9 cellular contexts compared by ENCODE assay signal in genomic region chr7:150380463-150380862, GRCh38. TPM values are rescaled to one million over a fixed set of nuclear protein-coding genes. Genes with fewer than 3 reads are reported as not detected.
DNase-seq lines count a peak whose midpoint lies in the region; ATAC-seq and TF ChIP-seq lines count a peak whose summit lies in the region.
"Had no signal": no experiment of that assay in that cellular context is flagged by ENCODE, and none has a peak within 500 bp of the region (broad histone marks: within the 10 kb centered on the region; RNA-seq: fewer than 3 reads in every experiment).

No MANE protein-coding gene starts in this region.

- H3K23ac ChIP-seq in H9 (ENCODE audit: insufficient read length, low read depth, low read length) = no peak overlapping the region

- H3K9ac ChIP-seq in H9 (ENCODE audit: extremely low read depth, insufficient read length, low read length) = peak overlapping the region; percentile 28
- H3K9ac ChIP-seq in adipocyte (ENCODE audit: low read length) = peak overlapping the region; percentile 95

- no peak for ATAC-seq in naive thymus-derived CD8-positive, alpha-beta T cell
- ATAC-seq in HG03457 (IDR thresholded peaks at IDR 0.05; ENCODE audit: unreplicated experiment) = no peak

- DNase-seq in CD8-positive, alpha-beta memory T cell = no peak
- DNase-seq in H9 = no peak
- no peak for DNase-seq in adipocyte (ENCODE audit: low read depth)
- peak in 1 of 10 donors; percentile 18 for DNase-seq in naive thymus-derived CD8-positive, alpha-beta T cell
- DNase-seq in lower leg skin (ENCODE audit: low spot score in 2 of 2) = no peak
- no peak for DNase-seq in NK-92 (lab: John Stamatoyannopoulos, UW; ENCODE audit: unreplicated experiment)
- no peak for DNase-seq in NCI-H510A treated with DMSO at 0.1 percent for 48 hours (lab: John Stamatoyannopoulos, UW)
- DNase-seq: lower lobe of right lung had no signal

- H4K5ac ChIP-seq in H9 (ENCODE audit: insufficient read length, low read depth, low read length) = no peak overlapping the region

- no peak overlapping the region for H3K18ac ChIP-seq in H9 (ENCODE audit: insufficient read length, low read depth, low read length)

- H3K36me3 ChIP-seq in CD8-positive, alpha-beta memory T cell (ENCODE audit: insufficient read depth, low read length) = no peaks in the 10 kb centered on the region
- no peaks in the 10 kb centered on the region for H3K36me3 ChIP-seq in adipocyte (ENCODE audit: control insufficient read depth, insufficient read depth, low read length, severe bottlenecking)
- H3K36me3 ChIP-seq: lower lobe of right lung had no signal

- H2BK15ac ChIP-seq in H9 (ENCODE audit: low read depth, low read length) = no peak overlapping the region

- no peak overlapping the region for H2AK5ac ChIP-seq in H9 (ENCODE audit: insufficient read length, low read length)

- H3T11ph ChIP-seq in H9 (ENCODE audit: low read length) = no peak overlapping the region

- H3K79me1 ChIP-seq in H9 (ENCODE audit: insufficient read depth, low read depth, low read length, poor library complexity, severe bottlenecking) = no peaks in the 10 kb centered on the region

- H3K27me3 ChIP-seq in CD8-positive, alpha-beta memory T cell (ENCODE audit: insufficient read depth, low read length, poor library complexity, severe bottlenecking) = no peaks in the 10 kb centered on the region
- H3K27me3 ChIP-seq in H9 (ENCODE audit: insufficient read depth, low read length) (no peaks in the 10 kb centered on the region), adipocyte (replicated peaks; ENCODE audit: control insufficient read depth, insufficient read depth, low read length) (no peaks in the 10 kb centered on the region)

- H2BK20ac ChIP-seq in H9 (ENCODE audit: low read depth, low read length, poor library complexity, severe bottlenecking) = no peak overlapping the region

- peaks cover 33% of the 10 kb centered on the region for H3K4me1 ChIP-seq in CD8-positive, alpha-beta memory T cell (ENCODE audit: insufficient read depth, low read length)
- peaks cover 22% of the 10 kb centered on the region for H3K4me1 ChIP-seq in H9 (ENCODE audit: insufficient read depth, low read length)
- H3K4me1 ChIP-seq in adipocyte (ENCODE audit: control insufficient read depth, insufficient read depth, low read length) = peaks cover 13% of the 10 kb centered on the region

- CTCF ChIA-PET in CD8-positive, alpha-beta memory T cell (lab: Charles Lee) = interaction anchor here (1.3 to 1.4 kb wide), 4 partner anchors 22 to 31 kb away, joined by 3 to 4 read pairs (median 4); a partner anchor contains a TSS

- no peak overlapping the region for H2BK12ac ChIP-seq in H9 (ENCODE audit: insufficient read length, low read depth, low read length)

- H3K79me2 ChIP-seq in H9 (ENCODE audit: insufficient read depth, low read length) = peaks cover 9% of the 10 kb centered on the region; the same call in 1 of the 2 replicates

- H3K14ac ChIP-seq in H9 (ENCODE audit: insufficient read depth, low read length) = no peak overlapping the region; the same call in 1 of the 2 replicates

- intact Hi-C loops in lower leg skin (cut with DNase I; ENCODE audit: low total_unique reads) = no loop called here

- peaks cover 0 to 4% (median 0%) of the 10 kb centered on the region in 3 donors for H3K36me3 Mint-ChIP-seq in CD8-positive, alpha-beta memory T cell
- H3K36me3 Mint-ChIP-seq in H9 (ENCODE audit: insufficient read depth in 1 of 3, low read depth in 3 of 3) = peaks cover 5 to 10% (median 10%) of the 10 kb centered on the region in 3 experiments; a peak in 6 of 7 replicates
- H3K36me3 Mint-ChIP-seq in naive thymus-derived CD8-positive, alpha-beta T cell = peaks cover 0 to 2% (median 0%) of the 10 kb centered on the region in 3 donors

- no peak for TF ChIP-seq POLR2A in lower leg skin (IDR thresholded peaks at IDR 0.05)

- H3K4me2 ChIP-seq in H9 (ENCODE audit: insufficient read depth, insufficient read length, low read length) = peak overlapping the region; percentile 83

- H3K4ac ChIP-seq in H9 (ENCODE audit: low read depth, low read length) = no peak overlapping the region

- H4K8ac ChIP-seq in H9 (replicated peaks; ENCODE audit: insufficient read length, low read depth, low read length) = no peak overlapping the region

- peak overlapping the region; percentile 95 for H3K4me3 ChIP-seq in CD8-positive, alpha-beta memory T cell (ENCODE audit: low read length)
- H3K4me3 ChIP-seq in adipocyte (ENCODE audit: low read length) (peak overlapping the region; percentile 86), lower leg skin (ENCODE audit: low read depth, poor library complexity, severe bottlenecking) (no peak overlapping the region)

- no peaks in the 10 kb centered on the region for H3K9me3 ChIP-seq in CD8-positive, alpha-beta memory T cell (ENCODE audit: low read length)
- H3K9me3 ChIP-seq in H9 (ENCODE audit: control insufficient read depth, low read depth, low read length) = no peaks in the 10 kb centered on the region
- H3K9me3 ChIP-seq in adipocyte (ENCODE audit: control insufficient read depth, low read length) = no peaks in the 10 kb centered on the region
- H3K9me3 ChIP-seq: lower lobe of right lung had no signal

- peaks cover 32 to 46% (median 33%) of the 10 kb centered on the region in 3 donors for H3K4me1 Mint-ChIP-seq in CD8-positive, alpha-beta memory T cell
- peaks cover 76 to 84% of the 10 kb centered on the region in 2 experiments for H3K4me1 Mint-ChIP-seq in H9
- H3K4me1 Mint-ChIP-seq in naive thymus-derived CD8-positive, alpha-beta T cell = peaks cover 23 to 51% (median 47%) of the 10 kb centered on the region in 4 donors

- peaks cover 11% of the 10 kb centered on the region for H3K23me2 ChIP-seq in H9 (ENCODE audit: insufficient read length, low read depth, low read length, poor library complexity, severe bottlenecking)

- H3K56ac ChIP-seq in H9 (ENCODE audit: insufficient read length, low read depth, low read length) = no peak overlapping the region

- H2BK5ac ChIP-seq in H9 (ENCODE audit: insufficient read length, low read length) = no peak overlapping the region

- H2AFZ ChIP-seq in H9 (ENCODE audit: low read length) = no peak overlapping the region

- no peaks in the 10 kb centered on the region for H3K9me3 Mint-ChIP-seq in CD8-positive, alpha-beta memory T cell
- H3K9me3 Mint-ChIP-seq in H9 = no peaks in the 10 kb centered on the region
- H3K9me3 Mint-ChIP-seq in naive thymus-derived CD8-positive, alpha-beta T cell = no peaks in the 10 kb centered on the region

- H4K20me1 ChIP-seq in H9 (ENCODE audit: control insufficient read depth, insufficient read depth, insufficient read length) = no peaks in the 10 kb centered on the region

- TF ChIP-seq CTCF in H9 (conservative IDR thresholded peaks at IDR 0.05) = no peak
- no peak for TF ChIP-seq CTCF in lower leg skin (IDR thresholded peaks at IDR 0.05)

- peaks cover 0 to 3% of the 10 kb centered on the region in 2 donors for H3K27me3 Mint-ChIP-seq in CD8-positive, alpha-beta memory T cell
- no peaks in the 10 kb centered on the region for H3K27me3 Mint-ChIP-seq in H9 (ENCODE audit: low read depth)
- H3K27me3 Mint-ChIP-seq in naive thymus-derived CD8-positive, alpha-beta T cell = no peaks in the 10 kb centered on the region

- WGBS in H9 (ENCODE audit: extremely low coverage, insufficient read length, low lambda C conversion rate) = no CpG with 5 or more reads among the region's 11 CpGs
- 60 to 63% methylated on average over 11 of the region's 11 CpGs for WGBS in lower leg skin, 2 donors

- H3K4me3 Mint-ChIP-seq in CD8-positive, alpha-beta memory T cell = peak overlapping the region; percentile 73 to 93 (median 92)
- peak overlapping the region; percentile 87 to 95 for H3K4me3 Mint-ChIP-seq in H9
- H3K4me3 Mint-ChIP-seq in naive thymus-derived CD8-positive, alpha-beta T cell = peak overlapping the region; percentile 82 to 95 (median 90)

- peak overlapping the region; percentile 92 for H3K27ac ChIP-seq in CD8-positive, alpha-beta memory T cell (ENCODE audit: low read depth, low read length)
- H3K27ac ChIP-seq in H9 (ENCODE audit: insufficient read length, low read depth, low read length) = no peak overlapping the region

- H4K91ac ChIP-seq in H9 (ENCODE audit: insufficient read length, low read depth, low read length) = no peak overlapping the region

- peak overlapping the region in 6 of 8 donors; percentile 12 to 92 (median 52) for H3K27ac Mint-ChIP-seq in CD8-positive, alpha-beta memory T cell
- peak overlapping the region; percentile 79 to 97 (median 80) for H3K27ac Mint-ChIP-seq in H9
- peak overlapping the region in 6 of 10 donors; percentile 28 to 85 (median 75) for H3K27ac Mint-ChIP-seq in naive thymus-derived CD8-positive, alpha-beta T cell

- POLR2A ChIA-PET in CD8-positive, alpha-beta memory T cell (lab: Charles Lee) = interaction anchor here (1.6 kb wide), 1 partner anchor 12 kb away, joined by 6 read pairs; the partner anchor contains the start of gene REPIN1
- POLR2A ChIA-PET in naive thymus-derived CD8-positive, alpha-beta T cell (lab: Charles Lee) = interaction anchor here (1.3 to 1.8 kb wide), 3 partner anchors 11 to 25 kb away, joined by 4 to 6 read pairs (median 5); partner anchors contain the start of gene REPIN1

- H2BK120ac ChIP-seq in H9 (ENCODE audit: low read depth, low read length, poor library complexity, severe bottlenecking) = no peak overlapping the region

RNA-seq across cellular contexts. Expression of gene ZNF775, which starts 1.3 kb away (rescaled TPM):
- total RNA-seq in CD8-positive, alpha-beta memory T cell = 1 to 10 TPM; 6.0 TPM
- 8.7 TPM for polyA plus RNA-seq in CD8-positive, alpha-beta memory T cell
- total RNA-seq in H9 (2021) (9.7 and 10.5 TPM in 2 replicates), lower leg skin (1 to 10 TPM; 1.4 to 3.8 (median 2.4) TPM)
- 1 to 10 TPM; 5.6 to 5.9 TPM for total RNA-seq in naive thymus-derived CD8-positive, alpha-beta T cell
- 1 to 10 TPM; 1.5 to 7.6 (median 3.1) TPM for polyA plus RNA-seq in naive thymus-derived CD8-positive, alpha-beta T cell

RNA-seq across cellular contexts. Expression of gene REPIN1, which starts 11.8 kb away (rescaled TPM):
- total RNA-seq in CD8-positive, alpha-beta memory T cell = 10 to 100 TPM; 57.0 to 58.2 TPM
- polyA plus RNA-seq in CD8-positive, alpha-beta memory T cell = 60.8 TPM
- total RNA-seq in H9 (2021) (105 and 106 TPM in 2 replicates), lower leg skin (10 to 100 TPM; 47.8 to 71.4 (median 63.9) TPM)
- total RNA-seq in naive thymus-derived CD8-positive, alpha-beta T cell = 100 to 1,000 TPM; 104 to 108 TPM
- polyA plus RNA-seq in naive thymus-derived CD8-positive, alpha-beta T cell = 10 to 100 TPM; 39.8 to 73.0 (median 49.8) TPM

RNA-seq across cellular contexts. Expression of gene RARRES2, which starts 39.0 kb away (rescaled TPM):
- total RNA-seq in CD8-positive, alpha-beta memory T cell = not detected
- not detected for polyA plus RNA-seq in CD8-positive, alpha-beta memory T cell
- total RNA-seq in H9 (2021) = 59.9 and 60.9 TPM in 2 replicates
- under 1 TPM in 1 of 2 experiments, not detected in 1; 0.29 TPM for total RNA-seq in naive thymus-derived CD8-positive, alpha-beta T cell
- not detected for polyA plus RNA-seq in naive thymus-derived CD8-positive, alpha-beta T cell
- 10 to 100 TPM in 3 of 4 donors, 1 to 10 TPM in 1; 9.8 to 30.0 (median 16.8) TPM for total RNA-seq in lower leg skin

RNA-seq across cellular contexts. Expression of gene ACTR3C, which starts 57.1 kb away (rescaled TPM):
- total RNA-seq in CD8-positive, alpha-beta memory T cell = 1 to 10 TPM; 4.5 to 6.6 TPM
- 4.7 TPM for polyA plus RNA-seq in CD8-positive, alpha-beta memory T cell
- total RNA-seq in H9 (2021) = 1.2 and 2.2 TPM in 2 replicates
- 10 to 100 TPM in 1 of 2 experiments, 1 to 10 TPM in 1; 9.8 to 12.8 TPM for total RNA-seq in naive thymus-derived CD8-positive, alpha-beta T cell
- 1 to 10 TPM; 2.1 to 4.6 (median 3.5) TPM for polyA plus RNA-seq in naive thymus-derived CD8-positive, alpha-beta T cell
- 10 to 100 TPM in 2 of 4 donors, 1 to 10 TPM in 2; 5.5 to 12.3 (median 9.4) TPM for total RNA-seq in lower leg skin

RNA-seq across cellular contexts. Expression of gene LRRC61, which starts 57.3 kb away (rescaled TPM):
- 10 to 100 TPM; 27.9 to 32.0 TPM for total RNA-seq in CD8-positive, alpha-beta memory T cell
- polyA plus RNA-seq in CD8-positive, alpha-beta memory T cell = 25.8 TPM
- total RNA-seq in H9 (2021) = 24.4 and 27.4 TPM in 2 replicates
- 10 to 100 TPM; 13.8 to 16.0 TPM for total RNA-seq in naive thymus-derived CD8-positive, alpha-beta T cell
- polyA plus RNA-seq in naive thymus-derived CD8-positive, alpha-beta T cell = 10 to 100 TPM; 17.8 to 34.3 (median 33.5) TPM
- total RNA-seq in lower leg skin = 10 to 100 TPM; 16.6 to 26.0 (median 18.6) TPM

Comparison
In these comparisons a context has a peak if more than half of its experiments do, and no peak if none do; other contexts are left out.
1. RNA of gene RARRES2, which starts 39.0 kb away (total RNA-seq): 59.9 to 60.9 TPM in H9 and 9.8 to 30.0 TPM in lower leg skin; 0.29 TPM in naive thymus-derived CD8-positive, alpha-beta T cell and not detected in CD8-positive, alpha-beta memory T cell; every median in the first group is over 4 times any median in the second.
2. Peak in every context shown above with its lines, with median percentiles within 50 percentile points of each other: H3K27ac Mint-ChIP-seq and H3K4me3 Mint-ChIP-seq.